In the genomic region with DNA sequence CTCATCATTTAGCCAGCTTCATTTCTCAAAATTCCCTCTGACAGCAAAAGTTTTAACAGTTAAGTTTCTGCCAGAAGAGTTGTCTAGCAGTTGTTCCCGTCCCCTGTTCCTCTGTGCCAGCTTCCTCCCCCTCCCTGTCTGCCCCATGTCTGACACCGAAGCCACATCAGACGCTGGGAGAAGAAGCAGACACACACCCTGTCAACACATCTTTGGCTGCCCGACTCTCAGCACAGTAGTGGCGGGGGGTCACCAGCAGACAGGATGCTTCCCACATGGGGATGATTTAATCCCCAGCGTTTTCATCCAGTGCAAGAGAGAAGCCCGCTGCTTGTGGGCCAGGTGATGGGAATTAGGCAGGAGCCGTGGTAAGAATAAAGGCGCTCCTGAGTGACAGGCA, we compare ENCODE assay signal across 1 cellular context.
TF ChIP-seq lines count a peak whose summit lies in the region.

No MANE protein-coding gene starts in this region.

TF ChIP-seq in GM23338, 12 proteins besides CTCF, POLR2A, EP300 and RAD21 (continued from another document):
- TF ChIP-seq, protein P1, sequence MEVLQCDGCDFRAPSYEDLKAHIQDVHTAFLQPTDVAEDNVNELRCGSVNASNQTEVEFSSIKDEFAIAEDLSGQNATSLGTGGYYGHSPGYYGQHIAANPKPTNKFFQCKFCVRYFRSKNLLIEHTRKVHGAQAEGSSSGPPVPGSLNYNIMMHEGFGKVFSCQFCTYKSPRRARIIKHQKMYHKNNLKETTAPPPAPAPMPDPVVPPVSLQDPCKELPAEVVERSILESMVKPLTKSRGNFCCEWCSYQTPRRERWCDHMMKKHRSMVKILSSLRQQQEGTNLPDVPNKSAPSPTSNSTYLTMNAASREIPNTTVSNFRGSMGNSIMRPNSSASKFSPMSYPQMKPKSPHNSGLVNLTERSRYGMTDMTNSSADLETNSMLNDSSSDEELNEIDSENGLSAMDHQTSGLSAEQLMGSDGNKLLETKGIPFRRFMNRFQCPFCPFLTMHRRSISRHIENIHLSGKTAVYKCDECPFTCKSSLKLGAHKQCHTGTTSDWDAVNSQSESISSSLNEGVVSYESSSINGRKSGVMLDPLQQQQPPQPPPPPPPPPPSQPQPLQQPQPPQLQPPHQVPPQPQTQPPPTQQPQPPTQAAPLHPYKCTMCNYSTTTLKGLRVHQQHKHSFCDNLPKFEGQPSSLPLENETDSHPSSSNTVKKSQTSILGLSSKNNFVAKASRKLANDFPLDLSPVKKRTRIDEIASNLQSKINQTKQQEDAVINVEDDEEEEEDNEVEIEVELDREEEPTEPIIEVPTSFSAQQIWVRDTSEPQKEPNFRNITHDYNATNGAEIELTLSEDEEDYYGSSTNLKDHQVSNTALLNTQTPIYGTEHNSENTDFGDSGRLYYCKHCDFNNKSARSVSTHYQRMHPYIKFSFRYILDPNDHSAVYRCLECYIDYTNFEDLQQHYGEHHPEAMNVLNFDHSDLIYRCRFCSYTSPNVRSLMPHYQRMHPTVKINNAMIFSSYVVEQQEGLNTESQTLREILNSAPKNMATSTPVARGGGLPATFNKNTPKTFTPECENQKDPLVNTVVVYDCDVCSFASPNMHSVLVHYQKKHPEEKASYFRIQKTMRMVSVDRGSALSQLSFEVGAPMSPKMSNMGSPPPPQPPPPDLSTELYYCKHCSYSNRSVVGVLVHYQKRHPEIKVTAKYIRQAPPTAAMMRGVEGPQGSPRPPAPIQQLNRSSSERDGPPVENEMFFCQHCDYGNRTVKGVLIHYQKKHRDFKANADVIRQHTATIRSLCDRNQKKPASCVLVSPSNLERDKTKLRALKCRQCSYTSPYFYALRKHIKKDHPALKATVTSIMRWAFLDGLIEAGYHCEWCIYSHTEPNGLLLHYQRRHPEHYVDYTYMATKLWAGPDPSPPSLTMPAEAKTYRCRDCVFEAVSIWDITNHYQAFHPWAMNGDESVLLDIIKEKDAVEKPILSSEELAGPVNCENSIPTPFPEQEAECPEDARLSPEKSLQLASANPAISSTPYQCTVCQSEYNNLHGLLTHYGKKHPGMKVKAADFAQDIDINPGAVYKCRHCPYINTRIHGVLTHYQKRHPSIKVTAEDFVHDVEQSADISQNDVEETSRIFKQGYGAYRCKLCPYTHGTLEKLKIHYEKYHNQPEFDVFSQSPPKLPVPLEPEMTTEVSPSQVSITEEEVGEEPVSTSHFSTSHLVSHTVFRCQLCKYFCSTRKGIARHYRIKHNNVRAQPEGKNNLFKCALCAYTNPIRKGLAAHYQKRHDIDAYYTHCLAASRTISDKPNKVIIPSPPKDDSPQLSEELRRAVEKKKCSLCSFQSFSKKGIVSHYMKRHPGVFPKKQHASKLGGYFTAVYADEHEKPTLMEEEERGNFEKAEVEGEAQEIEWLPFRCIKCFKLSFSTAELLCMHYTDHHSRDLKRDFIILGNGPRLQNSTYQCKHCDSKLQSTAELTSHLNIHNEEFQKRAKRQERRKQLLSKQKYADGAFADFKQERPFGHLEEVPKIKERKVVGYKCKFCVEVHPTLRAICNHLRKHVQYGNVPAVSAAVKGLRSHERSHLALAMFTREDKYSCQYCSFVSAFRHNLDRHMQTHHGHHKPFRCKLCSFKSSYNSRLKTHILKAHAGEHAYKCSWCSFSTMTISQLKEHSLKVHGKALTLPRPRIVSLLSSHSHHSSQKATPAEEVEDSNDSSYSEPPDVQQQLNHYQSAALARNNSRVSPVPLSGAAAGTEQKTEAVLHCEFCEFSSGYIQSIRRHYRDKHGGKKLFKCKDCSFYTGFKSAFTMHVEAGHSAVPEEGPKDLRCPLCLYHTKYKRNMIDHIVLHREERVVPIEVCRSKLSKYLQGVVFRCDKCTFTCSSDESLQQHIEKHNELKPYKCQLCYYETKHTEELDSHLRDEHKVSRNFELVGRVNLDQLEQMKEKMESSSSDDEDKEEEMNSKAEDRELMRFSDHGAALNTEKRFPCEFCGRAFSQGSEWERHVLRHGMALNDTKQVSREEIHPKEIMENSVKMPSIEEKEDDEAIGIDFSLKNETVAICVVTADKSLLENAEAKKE (CRISPR knock-in tag; IDR thresholded peaks at IDR 0.05), result no peak
- TF ChIP-seq JUNB (IDR thresholded peaks at IDR 0.05; ENCODE audit: unreplicated experiment) (no peak), STAT1 (IDR thresholded peaks at IDR 0.05; ENCODE audit: unreplicated experiment) (no peak), NANOG (IDR thresholded peaks at IDR 0.05; ENCODE audit: borderline replicate concordance) (no peak), EZH2 (IDR thresholded peaks at IDR 0.05; ENCODE audit: low read depth, unreplicated experiment) (no peak)
